ENCODE assay signal across 21 cellular contexts in the genomic region with DNA sequence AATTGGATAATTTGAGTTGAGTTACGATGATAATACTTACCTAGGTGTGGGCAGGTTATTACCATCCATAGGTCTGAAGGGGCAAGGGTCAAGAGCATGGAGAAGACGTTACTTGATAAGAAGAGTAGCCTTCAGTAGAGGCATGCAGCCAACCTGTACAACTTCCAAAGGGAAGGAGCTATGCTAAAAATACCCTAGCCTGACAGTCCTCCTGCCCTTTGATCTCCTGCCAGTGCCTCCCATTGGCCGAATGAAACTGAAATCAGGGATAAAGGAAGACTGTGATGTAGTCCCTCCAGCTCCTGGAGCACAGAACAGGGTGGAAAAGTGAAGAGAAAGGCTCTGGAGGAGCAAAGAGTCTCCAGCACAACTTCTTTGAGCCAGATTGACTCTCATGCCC.
DNase-seq lines count a peak whose midpoint lies in the region; ATAC-seq and TF ChIP-seq lines count a peak whose summit lies in the region.
"Had no signal": no experiment of that assay in that cellular context is flagged by ENCODE, and none has a peak within 500 bp of the region (broad histone marks: within the 10 kb centered on the region; RNA-seq: fewer than 3 reads in every experiment).

No MANE protein-coding gene starts in this region.

- TF ChIP-seq POLR2A in HCT116 (IDR thresholded peaks at IDR 0.05; ENCODE audit: borderline replicate concordance, extremely low read depth, insufficient read depth, insufficient read length): no peak
- TF ChIP-seq POLR2A in right lobe of liver (IDR thresholded peaks at IDR 0.05): no peak

- no peaks in the 10 kb centered on the region for H3K9me2 ChIP-seq in HCT116 (ENCODE audit: insufficient read depth)

- H3K27ac ChIP-seq in HCT116 (ENCODE audit: low read depth, low read length) (no peak overlapping the region), right lobe of liver (peak overlapping the region; percentile 23 to 59 (median 44))
- H3K27ac ChIP-seq: C4-2B, KMS-11 had no signal

- no peak for TF ChIP-seq RAD21 in HCT116 (IDR thresholded peaks at IDR 0.05; ENCODE audit: low read depth)

- TF ChIP-seq CTCF in HCT116 (IDR thresholded peaks at IDR 0.05 in 2 of 3, conservative IDR thresholded peaks at IDR 0.05 in 1 of 3; ENCODE audit: borderline replicate concordance in 1 of 3, insufficient read depth in 1 of 3, low read depth in 2 of 3, low read length in 2 of 3): no peak
- TF ChIP-seq CTCF in right lobe of liver (IDR thresholded peaks at IDR 0.05): no peak

- H3K36me3 ChIP-seq in HCT116 (ENCODE audit: control insufficient read depth in 1 of 2, insufficient read depth in 2 of 2, low read length in 2 of 2): no peaks in the 10 kb centered on the region
- no peaks in the 10 kb centered on the region for H3K36me3 ChIP-seq in right lobe of liver

- H2AFZ ChIP-seq in HCT116 (ENCODE audit: low read depth, low read length, poor library complexity, severe bottlenecking): no peak overlapping the region

- WGBS in right lobe of liver (ENCODE audit: insufficient coverage, low coverage, low lambda C conversion rate, missing lambda C conversion rate): 15% methylated on average over 3 of the region's 3 CpGs

- no peaks in the 10 kb centered on the region for H3K9me3 ChIP-seq in HCT116 (ENCODE audit: control insufficient read depth in 1 of 2, insufficient read depth in 1 of 2, low read depth in 1 of 2, low read length in 2 of 2)
- no peaks in the 10 kb centered on the region for H3K9me3 ChIP-seq in right lobe of liver

- 0 out of 4 replicates have a peak, but pooled peaks cover 0 to 4% of the 10 kb centered on the region in 2 experiments for H3K4me1 ChIP-seq in HCT116 (ENCODE audit: control insufficient read depth in 1 of 2, insufficient read depth in 2 of 2, low read length in 2 of 2)
- peaks cover 0 to 17% (median 5%) of the 10 kb centered on the region in 4 donors for H3K4me1 ChIP-seq in right lobe of liver

- CTCF ChIA-PET in HCT116 (lab: Charles Lee): no interaction called here

- no TSS peak for BruUV-seq in HCT116 (replicated peaks; lab: Mats Ljungman, UMichigan)

- no peaks in the 10 kb centered on the region for H3K27me3 ChIP-seq in HCT116 (ENCODE audit: insufficient read depth, low read length)
- H3K27me3 ChIP-seq in right lobe of liver: no peaks in the 10 kb centered on the region

- H3K4me2 ChIP-seq in HCT116 (ENCODE audit: low read length): no peak overlapping the region
- H3K4me2 ChIP-seq: KMS-11 had no signal

- H3K4me3 ChIP-seq in HCT116 (replicated peaks in 1 of 2; ENCODE audit: low read depth in 1 of 2, low read length in 2 of 2) (no peak overlapping the region), right lobe of liver (no peak overlapping the region)

- H4K20me1 ChIP-seq in HCT116 (ENCODE audit: insufficient read depth): no peaks in the 10 kb centered on the region

- ATAC-seq in HCT116: no peak
- ATAC-seq in right lobe of liver: peak; percentile 88 to 92 (median 91)
- ATAC-seq: Panc1, SK-N-SH treated with all-trans-retinoic acid at 6 μM for 48 hours, T-cell had no signal

- intact Hi-C loops in HCT116 (cut with micrococcal nuclease) (no loop called here), right lobe of liver (cut with DNase I) (no loop called here)

- H3K79me2 ChIP-seq in HCT116 (ENCODE audit: insufficient read depth, low read length): peaks cover 6% of the 10 kb centered on the region; the same call in 1 of the 2 replicates

- DNase-seq in NCI-H146 (lab: John Stamatoyannopoulos, UW) (peak; percentile 40), NCI-H146 treated with DMSO at 0.1 percent for 48 hours (lab: John Stamatoyannopoulos, UW; ENCODE audit: unreplicated experiment) (no peak), HCT116 (ENCODE audit: low read depth, low spot score) (no peak), SW480 (ENCODE audit: low spot score) (peak; percentile 1), right lobe of liver (peak; percentile 73 to 89 (median 80)), AG08396 (ENCODE audit: low spot score) (no peak), NCI-H510A treated with DMSO at 0.1 percent for 48 hours (lab: John Stamatoyannopoulos, UW) (no peak), ureter (ENCODE audit: low spot score) (no peak)
- DNase-seq: Calu3; CD8-positive, alpha-beta memory T cell; DMS79 treated with DMSO at 0.1 percent for 48 hours; H9; MV-4-11; NCI-H345; NCI-H524 treated with DMSO at 0.1 percent for 48 hours; NK-92 treated with Interleukin-12 subunit alpha and Interleukin-12 subunit beta, amount 100 ng/mL, for 24 hours; T-cell had no signal

- no peak overlapping the region for H3K9ac ChIP-seq in HCT116 (ENCODE audit: low read length)
- H3K9ac ChIP-seq: KMS-11 had no signal

- RAD21 ChIA-PET in HCT116 (lab: Charles Lee; ENCODE audit: low non-redundant PET in 1 of 2, low total read pairs in 2 of 2, uncharacterized antibody in 2 of 2, unreplicated experiment in 2 of 2): no interaction called here

- POLR2A ChIA-PET in HCT116 (lab: Charles Lee): no interaction called here

TF ChIP-seq in HCT116, 20 proteins besides CTCF, POLR2A, EP300 and RAD21:
- TF ChIP-seq TCF7L2 (IDR thresholded peaks at IDR 0.05; ENCODE audit: borderline replicate concordance, extremely low read depth, insufficient read depth, insufficient read length) (peak; percentile 65), EZH2phosphoT487 (IDR thresholded peaks at IDR 0.05; ENCODE audit: borderline replicate concordance) (no peak), ZNF274 (IDR thresholded peaks at IDR 0.05; ENCODE audit: low read depth, low read length) (no peak)
- TF ChIP-seq, protein P1, sequence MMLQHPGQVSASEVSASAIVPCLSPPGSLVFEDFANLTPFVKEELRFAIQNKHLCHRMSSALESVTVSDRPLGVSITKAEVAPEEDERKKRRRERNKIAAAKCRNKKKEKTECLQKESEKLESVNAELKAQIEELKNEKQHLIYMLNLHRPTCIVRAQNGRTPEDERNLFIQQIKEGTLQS (IDR thresholded peaks at IDR 0.05): no peak
TF ChIP-seq in HCT116: peak in this region for 1.

Comparison
In these comparisons a context has a peak if more than half of its experiments do, and no peak if none do; other contexts are left out.
1. DNase-seq: peak in NCI-H146 (single experiment), SW480 (single experiment) and right lobe of liver (3 of 3); none in NCI-H146 treated with DMSO at 0.1 percent for 48 hours (single experiment), HCT116 (single experiment), AG08396 (single experiment), NCI-H510A treated with DMSO at 0.1 percent for 48 hours (single experiment) and ureter (single experiment).